Comparison of ENCODE assay signal across 13 cellular contexts in genomic region chr9:123976579-123976978, GRCh38. TPM values are rescaled to one million over a fixed set of nuclear protein-coding genes. Genes with fewer than 3 reads are reported as not detected.
"Had no signal": no experiment of that assay in that cellular context is flagged by ENCODE, and none has a peak within 500 bp of the region (broad histone marks: within the 10 kb centered on the region; RNA-seq: fewer than 3 reads in every experiment).

No MANE protein-coding gene starts in this region.

RNA-seq across cellular contexts. Expression of gene LHX2, which starts 35.0 kb away (rescaled TPM):
- total RNA-seq: activated B cell treated with CpG ODN at 0.5 μM for 24 hours; activated CD4-positive, alpha-beta memory T cell treated with anti-CD3 and anti-CD28 coated beads for 36 hours; activated CD4-positive, alpha-beta memory T cell treated with anti-CD3 and anti-CD28 coated beads, Interleukin-2, amount 10 ng/mL, durations not matched to agents 7 days and 5 days; activated CD4-positive, alpha-beta T cell treated with anti-CD3 and anti-CD28 coated beads for 36 hours; activated CD4-positive, alpha-beta T cell treated with anti-CD3 and anti-CD28 coated beads, Interleukin-2, amount 10 ng/mL, durations not matched to agents 24 days and 14 days; activated CD4-positive, alpha-beta T cell treated with anti-CD3 and anti-CD28 coated beads, Interleukin-2, amount 10 ng/mL, durations not matched to agents 7 days and 5 days; activated CD8-positive, alpha-beta memory T cell treated with anti-CD3 and anti-CD28 coated beads for 36 hours; activated CD8-positive, alpha-beta memory T cell treated with anti-CD3 and anti-CD28 coated beads, Interleukin-2, amount 10 ng/mL, durations not matched to agents 7 days and 5 days; activated CD8-positive, alpha-beta T cell treated with anti-CD3 and anti-CD28 coated beads for 36 hours; activated CD8-positive, alpha-beta T cell treated with anti-CD3 and anti-CD28 coated beads, Interleukin-2, amount 10 ng/mL, durations not matched to agents 7 days and 5 days; T-helper 1 cell treated with Interleukin-12 subunit alpha and Interleukin-12 subunit beta and Interleukin-4 antibody, amounts not matched to agents 30 ng/mL and 1 ng/mL, for 36 hours; T-helper 17 cell; T-helper 2 cell treated with Interferon-gamma antibody and Interleukin-4, amounts not matched to agents 100 ng/mL and 5 ng/mL, for 36 hours had no signal
